Comparison of ENCODE assay signal across 23 cellular contexts in genomic region chr14:72126561-72126960, GRCh38.
"Had no signal": no experiment of that assay in that cellular context is flagged by ENCODE, and none has a peak within 500 bp of the region (broad histone marks: within the 10 kb centered on the region; RNA-seq: fewer than 3 reads in every experiment).

No MANE protein-coding gene starts in this region.

- DNase-seq: effector CD8-positive, alpha-beta T cell; endodermal cell; foreskin fibroblast; gastrocnemius medialis; head of caudate nucleus; left ventricle myocardium superior; lower lobe of right lung; naive thymus-derived CD8-positive, alpha-beta T cell; nephron progenitor cell; nucleus accumbens; posterior cingulate gyrus; psoas muscle; right cardiac atrium; sigmoid colon; stimulated activated CD4-positive, alpha-beta T cell treated with anti-CD3 and anti-CD28 coated beads, Interleukin-2, amount 100 ng/mL, for 24 hours; stimulated activated CD4-positive, alpha-beta T cell treated with anti-CD3 and anti-CD28 coated beads, Interleukin-4, amount 100 ng/mL, for 24 hours; stimulated activated naive CD4-positive, alpha-beta T cell treated with Interleukin-2 at 50 U/mL for 16 hours; thyroid gland; trophoblast cell had no signal

- H3K4me1 Mint-ChIP-seq: endodermal cell; nephron progenitor cell; stimulated activated effector memory CD8-positive, alpha-beta T cell treated with anti-CD3 and anti-CD28 coated beads, Interleukin-12 subunit alpha, Interleukin-12 subunit beta, amount 100 ng/mL, for 72 hours had no signal

- H3K36me3 Mint-ChIP-seq: naive thymus-derived CD8-positive, alpha-beta T cell; stimulated activated effector memory CD8-positive, alpha-beta T cell treated with anti-CD3 and anti-CD28 coated beads, Interleukin-12 subunit alpha, Interleukin-12 subunit beta, amount 100 ng/mL, for 72 hours had no signal

- FAIRE-seq: keratinocyte had no signal

- H3K27ac Mint-ChIP-seq: dendritic cell treated with granulocyte-macrophage colony-stimulating factor and Interleukin-4, amounts not matched to agents 40 ng/mL and 50 ng/mL, for 4 days; endodermal cell; naive thymus-derived CD8-positive, alpha-beta T cell; nephron progenitor cell; stimulated activated effector memory CD8-positive, alpha-beta T cell treated with anti-CD3 and anti-CD28 coated beads, Interleukin-12 subunit alpha, Interleukin-12 subunit beta, amount 100 ng/mL, for 72 hours had no signal

- H3K4me3 Mint-ChIP-seq: dendritic cell treated with granulocyte-macrophage colony-stimulating factor and Interleukin-4, amounts not matched to agents 40 ng/mL and 50 ng/mL, for 4 days; endodermal cell; naive thymus-derived CD8-positive, alpha-beta T cell; nephron progenitor cell; stimulated activated effector memory CD8-positive, alpha-beta T cell treated with anti-CD3 and anti-CD28 coated beads, Interleukin-12 subunit alpha, Interleukin-12 subunit beta, amount 100 ng/mL, for 72 hours had no signal

- H3K9me3 Mint-ChIP-seq: stimulated activated effector memory CD8-positive, alpha-beta T cell treated with anti-CD3 and anti-CD28 coated beads, Interleukin-12 subunit alpha, Interleukin-12 subunit beta, amount 100 ng/mL, for 72 hours had no signal

- ATAC-seq: esophagus mucosa; gastrocnemius medialis; left ventricle myocardium superior; lower lobe of right lung; naive thymus-derived CD8-positive, alpha-beta T cell; psoas muscle; right cardiac atrium; stimulated activated effector memory CD8-positive, alpha-beta T cell treated with anti-CD3 and anti-CD28 coated beads, Interleukin-12 subunit alpha, Interleukin-12 subunit beta, amount 100 ng/mL, for 72 hours had no signal
